In the genomic region with DNA sequence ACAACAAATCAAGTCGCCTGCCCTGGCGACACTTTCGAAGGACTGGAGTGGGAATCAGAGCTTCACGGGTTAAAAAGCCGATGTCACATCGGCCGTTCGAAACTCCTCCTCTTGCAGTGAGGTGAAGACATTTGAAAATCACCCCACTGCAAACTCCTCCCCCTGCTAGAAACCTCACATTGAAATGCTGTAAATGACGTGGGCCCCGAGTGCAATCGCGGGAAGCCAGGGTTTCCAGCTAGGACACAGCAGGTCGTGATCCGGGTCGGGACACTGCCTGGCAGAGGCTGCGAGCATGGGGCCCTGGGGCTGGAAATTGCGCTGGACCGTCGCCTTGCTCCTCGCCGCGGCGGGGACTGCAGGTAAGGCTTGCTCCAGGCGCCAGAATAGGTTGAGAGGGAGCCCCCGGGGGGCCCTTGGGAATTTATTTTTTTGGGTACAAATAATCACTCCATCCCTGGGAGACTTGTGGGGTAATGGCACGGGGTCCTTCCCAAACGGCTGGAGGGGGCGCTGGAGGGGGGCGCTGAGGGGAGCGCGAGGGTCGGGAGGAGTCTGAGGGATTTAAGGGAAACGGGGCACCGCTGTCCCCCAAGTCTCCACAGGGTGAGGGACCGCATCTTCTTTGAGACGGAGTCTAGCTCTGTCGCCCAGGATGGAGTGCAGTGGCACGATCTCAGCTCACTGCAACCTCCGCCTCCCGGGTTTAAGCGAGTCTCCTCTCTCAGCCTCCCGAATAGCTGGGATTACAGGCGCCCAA, we compare ENCODE assay signal across 1 cellular context.
A peak's percentile ranks its signal among the peaks of the same experiment; 100 is the strongest.
TF ChIP-seq lines count a peak whose summit lies in the region.

TSS of gene LDLR (plus strand) at position 210 of the 760 bp plus-strand sequence. CDS start at position 296, 86 bp downstream.

TF ChIP-seq in K562, 482 proteins besides CTCF, POLR2A, EP300 and RAD21 (continued from another document and continues in another):
- TF ChIP-seq PATZ1 (CRISPR knock-in tag; IDR thresholded peaks at IDR 0.05; ENCODE audit: borderline replicate concordance), result no peak
- TF ChIP-seq ZNF76 (CRISPR knock-in tag; IDR thresholded peaks at IDR 0.05; ENCODE audit: borderline replicate concordance), result no peak
- TF ChIP-seq ZNF140 (CRISPR knock-in tag; IDR thresholded peaks at IDR 0.05), result no peak
- TF ChIP-seq ZFP36 (IDR thresholded peaks at IDR 0.05; ENCODE audit: low read depth, low read length, partially characterized antibody), result no peak
- TF ChIP-seq, protein P1, sequence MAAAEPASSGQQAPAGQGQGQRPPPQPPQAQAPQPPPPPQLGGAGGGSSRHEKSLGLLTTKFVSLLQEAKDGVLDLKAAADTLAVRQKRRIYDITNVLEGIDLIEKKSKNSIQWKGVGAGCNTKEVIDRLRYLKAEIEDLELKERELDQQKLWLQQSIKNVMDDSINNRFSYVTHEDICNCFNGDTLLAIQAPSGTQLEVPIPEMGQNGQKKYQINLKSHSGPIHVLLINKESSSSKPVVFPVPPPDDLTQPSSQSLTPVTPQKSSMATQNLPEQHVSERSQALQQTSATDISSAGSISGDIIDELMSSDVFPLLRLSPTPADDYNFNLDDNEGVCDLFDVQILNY (CRISPR knock-in tag; IDR thresholded peaks at IDR 0.05), result no peak
- peak; percentile 43 for TF ChIP-seq FIP1L1 (IDR thresholded peaks at IDR 0.05; ENCODE audit: low read depth, low read length, poor library complexity, severe bottlenecking)
- TF ChIP-seq ZNF184 (CRISPR knock-in tag; IDR thresholded peaks at IDR 0.05), result no peak
- no peak for TF ChIP-seq ZNF717 (CRISPR knock-in tag; IDR thresholded peaks at IDR 0.05)
- TF ChIP-seq, protein P2, sequence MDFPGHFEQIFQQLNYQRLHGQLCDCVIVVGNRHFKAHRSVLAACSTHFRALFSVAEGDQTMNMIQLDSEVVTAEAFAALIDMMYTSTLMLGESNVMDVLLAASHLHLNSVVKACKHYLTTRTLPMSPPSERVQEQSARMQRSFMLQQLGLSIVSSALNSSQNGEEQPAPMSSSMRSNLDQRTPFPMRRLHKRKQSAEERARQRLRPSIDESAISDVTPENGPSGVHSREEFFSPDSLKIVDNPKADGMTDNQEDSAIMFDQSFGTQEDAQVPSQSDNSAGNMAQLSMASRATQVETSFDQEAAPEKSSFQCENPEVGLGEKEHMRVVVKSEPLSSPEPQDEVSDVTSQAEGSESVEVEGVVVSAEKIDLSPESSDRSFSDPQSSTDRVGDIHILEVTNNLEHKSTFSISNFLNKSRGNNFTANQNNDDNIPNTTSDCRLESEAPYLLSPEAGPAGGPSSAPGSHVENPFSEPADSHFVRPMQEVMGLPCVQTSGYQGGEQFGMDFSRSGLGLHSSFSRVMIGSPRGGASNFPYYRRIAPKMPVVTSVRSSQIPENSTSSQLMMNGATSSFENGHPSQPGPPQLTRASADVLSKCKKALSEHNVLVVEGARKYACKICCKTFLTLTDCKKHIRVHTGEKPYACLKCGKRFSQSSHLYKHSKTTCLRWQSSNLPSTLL (IDR thresholded peaks at IDR 0.05), result no peak
- TF ChIP-seq SRSF7 (optimal IDR thresholded peaks at IDR 0.05; ENCODE audit: low read depth, low read length), result no peak
- TF ChIP-seq CEBPB (tag; IDR thresholded peaks at IDR 0.05), result peak; percentile 71
- TF ChIP-seq ATF7 (IDR thresholded peaks at IDR 0.05), result peak; percentile 94
- peak; percentile 55 to 64; a peak in 3 of 4 replicates for TF ChIP-seq MAZ (CRISPR knock-in tag; conservative IDR thresholded peaks at IDR 0.05 in 1 of 2, IDR thresholded peaks at IDR 0.05 in 1 of 2)
- TF ChIP-seq, protein P3, sequence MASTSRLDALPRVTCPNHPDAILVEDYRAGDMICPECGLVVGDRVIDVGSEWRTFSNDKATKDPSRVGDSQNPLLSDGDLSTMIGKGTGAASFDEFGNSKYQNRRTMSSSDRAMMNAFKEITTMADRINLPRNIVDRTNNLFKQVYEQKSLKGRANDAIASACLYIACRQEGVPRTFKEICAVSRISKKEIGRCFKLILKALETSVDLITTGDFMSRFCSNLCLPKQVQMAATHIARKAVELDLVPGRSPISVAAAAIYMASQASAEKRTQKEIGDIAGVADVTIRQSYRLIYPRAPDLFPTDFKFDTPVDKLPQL (IDR thresholded peaks at IDR 0.05; ENCODE audit: extremely low read depth, insufficient read length), result no peak
- TF ChIP-seq RFX1 (IDR thresholded peaks at IDR 0.05), result no peak
- 0 out of 2 replicates have a peak, but pooled peaks have one; percentile 21 for TF ChIP-seq CBFA2T3 (IDR thresholded peaks at IDR 0.05)
- no peak for TF ChIP-seq ZNF3 (CRISPR knock-in tag; IDR thresholded peaks at IDR 0.05)
- no peak for TF ChIP-seq TSC22D4 (tag; IDR thresholded peaks at IDR 0.05)
- TF ChIP-seq HDAC2 (IDR thresholded peaks at IDR 0.05), result peak; percentile 92
- TF ChIP-seq, protein P4, sequence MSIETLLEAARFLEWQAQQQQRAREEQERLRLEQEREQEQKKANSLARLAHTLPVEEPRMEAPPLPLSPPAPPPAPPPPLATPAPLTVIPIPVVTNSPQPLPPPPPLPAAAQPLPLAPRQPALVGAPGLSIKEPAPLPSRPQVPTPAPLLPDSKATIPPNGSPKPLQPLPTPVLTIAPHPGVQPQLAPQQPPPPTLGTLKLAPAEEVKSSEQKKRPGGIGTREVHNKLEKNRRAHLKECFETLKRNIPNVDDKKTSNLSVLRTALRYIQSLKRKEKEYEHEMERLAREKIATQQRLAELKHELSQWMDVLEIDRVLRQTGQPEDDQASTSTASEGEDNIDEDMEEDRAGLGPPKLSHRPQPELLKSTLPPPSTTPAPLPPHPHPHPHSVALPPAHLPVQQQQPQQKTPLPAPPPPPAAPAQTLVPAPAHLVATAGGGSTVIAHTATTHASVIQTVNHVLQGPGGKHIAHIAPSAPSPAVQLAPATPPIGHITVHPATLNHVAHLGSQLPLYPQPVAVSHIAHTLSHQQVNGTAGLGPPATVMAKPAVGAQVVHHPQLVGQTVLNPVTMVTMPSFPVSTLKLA (conservative IDR thresholded peaks at IDR 0.05), result peak; percentile 49 to 68
- TF ChIP-seq, protein P5, sequence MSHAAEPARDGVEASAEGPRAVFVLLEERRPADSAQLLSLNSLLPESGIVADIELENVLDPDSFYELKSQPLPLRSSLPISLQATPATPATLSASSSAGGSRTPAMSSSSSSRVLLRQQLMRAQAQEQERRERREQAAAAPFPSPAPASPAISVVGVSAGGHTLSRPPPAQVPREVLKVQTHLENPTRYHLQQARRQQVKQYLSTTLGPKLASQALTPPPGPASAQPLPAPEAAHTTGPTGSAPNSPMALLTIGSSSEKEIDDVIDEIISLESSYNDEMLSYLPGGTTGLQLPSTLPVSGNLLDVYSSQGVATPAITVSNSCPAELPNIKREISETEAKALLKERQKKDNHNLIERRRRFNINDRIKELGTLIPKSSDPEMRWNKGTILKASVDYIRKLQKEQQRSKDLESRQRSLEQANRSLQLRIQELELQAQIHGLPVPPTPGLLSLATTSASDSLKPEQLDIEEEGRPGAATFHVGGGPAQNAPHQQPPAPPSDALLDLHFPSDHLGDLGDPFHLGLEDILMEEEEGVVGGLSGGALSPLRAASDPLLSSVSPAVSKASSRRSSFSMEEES (CRISPR knock-in tag; IDR thresholded peaks at IDR 0.05), result no peak
- TF ChIP-seq CTCFL (IDR thresholded peaks at IDR 0.05; ENCODE audit: borderline replicate concordance, insufficient read depth, low read depth, low read length, poor library complexity, severe bottlenecking), result no peak
- no peak for TF ChIP-seq EHMT2 (IDR thresholded peaks at IDR 0.05)
- TF ChIP-seq CHCHD3 (CRISPR knock-in tag; IDR thresholded peaks at IDR 0.05), result no peak
- 0 out of 2 replicates have a peak, but pooled peaks have one; percentile 45 for TF ChIP-seq ZHX1 (conservative IDR thresholded peaks at IDR 0.05; ENCODE audit: low read length)
- no peak for TF ChIP-seq NR1H2 (CRISPR knock-in tag; IDR thresholded peaks at IDR 0.05)
- peak; percentile 49; the same call in 1 of the 2 replicates for TF ChIP-seq ARID4B (CRISPR knock-in tag; IDR thresholded peaks at IDR 0.05)
- TF ChIP-seq RFX7 (CRISPR knock-in tag; IDR thresholded peaks at IDR 0.05), result no peak
- peak; percentile 58; the same call in 1 of the 2 replicates for TF ChIP-seq ESRRA (IDR thresholded peaks at IDR 0.05; ENCODE audit: borderline replicate concordance, low read depth)
- no peak for TF ChIP-seq RBM34 (IDR thresholded peaks at IDR 0.05; ENCODE audit: borderline replicate concordance, insufficient read depth, low read length)
- TF ChIP-seq JUN (IDR thresholded peaks at IDR 0.05; ENCODE audit: borderline replicate concordance, low read depth, low read length), result peak; percentile 69; the same call in 1 of the 2 replicates
- TF ChIP-seq JUN (CRISPR knock-in tag; IDR thresholded peaks at IDR 0.05; ENCODE audit: borderline replicate concordance), result no peak
- no peak for TF ChIP-seq ZNF644 (tag; IDR thresholded peaks at IDR 0.05; ENCODE audit: low read depth)
- TF ChIP-seq TCF7L2 (IDR thresholded peaks at IDR 0.05; ENCODE audit: low read depth, low read length), result no peak
- no peak; the same call in none of the 2 replicates for TF ChIP-seq NCOA1 (IDR thresholded peaks at IDR 0.05; ENCODE audit: low read depth)
- TF ChIP-seq NONO (IDR thresholded peaks at IDR 0.05; ENCODE audit: low read depth in 2 of 2, low read length in 1 of 2), result peak in 1 of 2 experiments; percentile 85; a peak in 1 of 4 replicates
- 0 out of 4 replicates have a peak, but pooled peaks of 1 of the 2 experiments have one; percentile 22 for TF ChIP-seq TEAD1 (CRISPR knock-in tag; IDR thresholded peaks at IDR 0.05)
- TF ChIP-seq TRIM28 (IDR thresholded peaks at IDR 0.05), result peak; percentile 19; the same call in 1 of the 2 replicates
- TF ChIP-seq DPF2 (IDR thresholded peaks at IDR 0.05), result peak; percentile 68
